ENCODE assay signal across 1 cellular context in genomic region chr4:184350964-184351363, GRCh38.
TF ChIP-seq lines count a peak whose summit lies in the region.

No MANE protein-coding gene starts in this region.

TF ChIP-seq in GM12878, 131 proteins besides CTCF, POLR2A, EP300 and RAD21 (continued from another document):
- no peak for TF ChIP-seq ZNF592 (IDR thresholded peaks at IDR 0.05)
TF ChIP-seq in GM12878: peak in this region for 3.
